In the genomic region with DNA sequence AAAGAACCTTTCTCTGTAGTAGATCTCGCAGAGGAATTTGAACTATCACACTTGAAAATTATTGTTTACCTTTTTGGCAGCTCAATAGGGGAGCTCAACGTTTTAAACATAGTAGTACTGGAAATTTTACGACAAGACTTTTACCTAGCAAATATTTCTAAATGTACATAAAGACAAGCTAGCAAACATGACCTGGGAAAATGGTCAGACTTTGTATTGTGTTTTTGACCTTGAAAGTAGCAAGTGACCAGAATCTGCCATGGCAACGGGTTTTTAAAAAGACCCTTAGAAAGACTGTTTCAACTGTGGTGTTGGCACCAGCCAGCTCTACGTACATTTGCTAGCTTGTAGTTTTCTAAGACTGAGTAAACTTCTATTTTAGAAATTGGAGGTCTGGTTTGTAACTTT, we compare ENCODE assay signal across 1 cellular context.
TF ChIP-seq lines count a peak whose summit lies in the region.

No MANE protein-coding gene starts in this region.

TF ChIP-seq in HepG2, 621 proteins besides CTCF, POLR2A, EP300 and RAD21 (continued from another document and continues in another):
- TF ChIP-seq, protein P1, sequence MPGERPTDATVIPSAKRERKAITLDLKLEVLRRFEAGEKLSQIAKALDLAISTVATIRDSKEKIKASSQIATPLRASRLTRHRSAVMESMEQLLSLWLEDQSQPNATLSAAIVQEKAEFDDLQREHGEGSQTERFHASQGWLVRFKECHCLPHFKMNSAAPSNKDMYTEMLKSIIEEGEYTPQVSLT (CRISPR knock-in tag; IDR thresholded peaks at IDR 0.05; ENCODE audit: borderline replicate concordance, low read depth): no peak
- TF ChIP-seq ZFP36L2 (CRISPR knock-in tag; IDR thresholded peaks at IDR 0.05) (no peak), EEA1 (CRISPR knock-in tag; IDR thresholded peaks at IDR 0.05; ENCODE audit: borderline replicate concordance) (no peak), RFXAP (CRISPR knock-in tag; IDR thresholded peaks at IDR 0.05; ENCODE audit: borderline replicate concordance) (peak; percentile 44; the same call in 1 of the 2 replicates), ZNF629 (CRISPR knock-in tag; conservative IDR thresholded peaks at IDR 0.05) (no peak), ZNF3 (CRISPR knock-in tag; IDR thresholded peaks at IDR 0.05) (no peak), ZNF430 (CRISPR knock-in tag; IDR thresholded peaks at IDR 0.05) (no peak), ARHGAP35 (CRISPR knock-in tag; IDR thresholded peaks at IDR 0.05; ENCODE audit: borderline replicate concordance) (no peak), ELF3 (CRISPR knock-in tag; IDR thresholded peaks at IDR 0.05) (peak; percentile 62; the same call in 1 of the 2 replicates), PHF20 (CRISPR knock-in tag; IDR thresholded peaks at IDR 0.05) (no peak), EED (CRISPR knock-in tag; IDR thresholded peaks at IDR 0.05) (no peak), ZNF775 (CRISPR knock-in tag; IDR thresholded peaks at IDR 0.05; ENCODE audit: borderline replicate concordance) (no peak), ZNF225 (CRISPR knock-in tag; IDR thresholded peaks at IDR 0.05) (no peak), ESRRA (CRISPR knock-in tag; IDR thresholded peaks at IDR 0.05; ENCODE audit: low read depth) (peak; percentile 37; the same call in 1 of the 2 replicates), SIN3B (IDR thresholded peaks at IDR 0.05; ENCODE audit: low read length) (no peak), XRCC5 (optimal IDR thresholded peaks at IDR 0.05; ENCODE audit: low read length) (no peak), YY1 (IDR thresholded peaks at IDR 0.05; ENCODE audit: insufficient read depth, insufficient replicate concordance, low read depth, low read length) (no peak), KAT7 (CRISPR knock-in tag; IDR thresholded peaks at IDR 0.05; ENCODE audit: borderline replicate concordance) (no peak), SRF (IDR thresholded peaks at IDR 0.05; ENCODE audit: low read depth, low read length) (no peak), MAFG (CRISPR knock-in tag; IDR thresholded peaks at IDR 0.05) (no peak), GLI4 (CRISPR knock-in tag; IDR thresholded peaks at IDR 0.05; ENCODE audit: borderline replicate concordance) (no peak), MBNL3 (CRISPR knock-in tag; conservative IDR thresholded peaks at IDR 0.05) (no peak), NONO (IDR thresholded peaks at IDR 0.05) (no peak), NONO (CRISPR knock-in tag; conservative IDR thresholded peaks at IDR 0.05) (peak; percentile 54; the same call in 1 of the 2 replicates), BCL6 (CRISPR knock-in tag; IDR thresholded peaks at IDR 0.05) (peak; percentile 99), RFX3 (CRISPR knock-in tag; IDR thresholded peaks at IDR 0.05) (peak; percentile 84), NR2F6 (IDR thresholded peaks at IDR 0.05) (peak; percentile 93), NR2F6 (CRISPR knock-in tag; IDR thresholded peaks at IDR 0.05) (peak; percentile 85), ZNF44 (CRISPR knock-in tag; IDR thresholded peaks at IDR 0.05) (no peak), ZSCAN25 (CRISPR knock-in tag; IDR thresholded peaks at IDR 0.05) (no peak)
- TF ChIP-seq, protein P2, sequence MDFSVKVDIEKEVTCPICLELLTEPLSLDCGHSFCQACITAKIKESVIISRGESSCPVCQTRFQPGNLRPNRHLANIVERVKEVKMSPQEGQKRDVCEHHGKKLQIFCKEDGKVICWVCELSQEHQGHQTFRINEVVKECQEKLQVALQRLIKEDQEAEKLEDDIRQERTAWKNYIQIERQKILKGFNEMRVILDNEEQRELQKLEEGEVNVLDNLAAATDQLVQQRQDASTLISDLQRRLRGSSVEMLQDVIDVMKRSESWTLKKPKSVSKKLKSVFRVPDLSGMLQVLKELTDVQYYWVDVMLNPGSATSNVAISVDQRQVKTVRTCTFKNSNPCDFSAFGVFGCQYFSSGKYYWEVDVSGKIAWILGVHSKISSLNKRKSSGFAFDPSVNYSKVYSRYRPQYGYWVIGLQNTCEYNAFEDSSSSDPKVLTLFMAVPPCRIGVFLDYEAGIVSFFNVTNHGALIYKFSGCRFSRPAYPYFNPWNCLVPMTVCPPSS (IDR thresholded peaks at IDR 0.05): no peak
- TF ChIP-seq, protein P3, sequence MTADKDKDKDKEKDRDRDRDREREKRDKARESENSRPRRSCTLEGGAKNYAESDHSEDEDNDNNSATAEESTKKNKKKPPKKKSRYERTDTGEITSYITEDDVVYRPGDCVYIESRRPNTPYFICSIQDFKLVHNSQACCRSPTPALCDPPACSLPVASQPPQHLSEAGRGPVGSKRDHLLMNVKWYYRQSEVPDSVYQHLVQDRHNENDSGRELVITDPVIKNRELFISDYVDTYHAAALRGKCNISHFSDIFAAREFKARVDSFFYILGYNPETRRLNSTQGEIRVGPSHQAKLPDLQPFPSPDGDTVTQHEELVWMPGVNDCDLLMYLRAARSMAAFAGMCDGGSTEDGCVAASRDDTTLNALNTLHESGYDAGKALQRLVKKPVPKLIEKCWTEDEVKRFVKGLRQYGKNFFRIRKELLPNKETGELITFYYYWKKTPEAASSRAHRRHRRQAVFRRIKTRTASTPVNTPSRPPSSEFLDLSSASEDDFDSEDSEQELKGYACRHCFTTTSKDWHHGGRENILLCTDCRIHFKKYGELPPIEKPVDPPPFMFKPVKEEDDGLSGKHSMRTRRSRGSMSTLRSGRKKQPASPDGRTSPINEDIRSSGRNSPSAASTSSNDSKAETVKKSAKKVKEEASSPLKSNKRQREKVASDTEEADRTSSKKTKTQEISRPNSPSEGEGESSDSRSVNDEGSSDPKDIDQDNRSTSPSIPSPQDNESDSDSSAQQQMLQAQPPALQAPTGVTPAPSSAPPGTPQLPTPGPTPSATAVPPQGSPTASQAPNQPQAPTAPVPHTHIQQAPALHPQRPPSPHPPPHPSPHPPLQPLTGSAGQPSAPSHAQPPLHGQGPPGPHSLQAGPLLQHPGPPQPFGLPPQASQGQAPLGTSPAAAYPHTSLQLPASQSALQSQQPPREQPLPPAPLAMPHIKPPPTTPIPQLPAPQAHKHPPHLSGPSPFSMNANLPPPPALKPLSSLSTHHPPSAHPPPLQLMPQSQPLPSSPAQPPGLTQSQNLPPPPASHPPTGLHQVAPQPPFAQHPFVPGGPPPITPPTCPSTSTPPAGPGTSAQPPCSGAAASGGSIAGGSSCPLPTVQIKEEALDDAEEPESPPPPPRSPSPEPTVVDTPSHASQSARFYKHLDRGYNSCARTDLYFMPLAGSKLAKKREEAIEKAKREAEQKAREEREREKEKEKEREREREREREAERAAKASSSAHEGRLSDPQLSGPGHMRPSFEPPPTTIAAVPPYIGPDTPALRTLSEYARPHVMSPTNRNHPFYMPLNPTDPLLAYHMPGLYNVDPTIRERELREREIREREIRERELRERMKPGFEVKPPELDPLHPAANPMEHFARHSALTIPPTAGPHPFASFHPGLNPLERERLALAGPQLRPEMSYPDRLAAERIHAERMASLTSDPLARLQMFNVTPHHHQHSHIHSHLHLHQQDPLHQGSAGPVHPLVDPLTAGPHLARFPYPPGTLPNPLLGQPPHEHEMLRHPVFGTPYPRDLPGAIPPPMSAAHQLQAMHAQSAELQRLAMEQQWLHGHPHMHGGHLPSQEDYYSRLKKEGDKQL (CRISPR knock-in tag; IDR thresholded peaks at IDR 0.05; ENCODE audit: low read depth): peak; percentile 84
- TF ChIP-seq, protein P4, sequence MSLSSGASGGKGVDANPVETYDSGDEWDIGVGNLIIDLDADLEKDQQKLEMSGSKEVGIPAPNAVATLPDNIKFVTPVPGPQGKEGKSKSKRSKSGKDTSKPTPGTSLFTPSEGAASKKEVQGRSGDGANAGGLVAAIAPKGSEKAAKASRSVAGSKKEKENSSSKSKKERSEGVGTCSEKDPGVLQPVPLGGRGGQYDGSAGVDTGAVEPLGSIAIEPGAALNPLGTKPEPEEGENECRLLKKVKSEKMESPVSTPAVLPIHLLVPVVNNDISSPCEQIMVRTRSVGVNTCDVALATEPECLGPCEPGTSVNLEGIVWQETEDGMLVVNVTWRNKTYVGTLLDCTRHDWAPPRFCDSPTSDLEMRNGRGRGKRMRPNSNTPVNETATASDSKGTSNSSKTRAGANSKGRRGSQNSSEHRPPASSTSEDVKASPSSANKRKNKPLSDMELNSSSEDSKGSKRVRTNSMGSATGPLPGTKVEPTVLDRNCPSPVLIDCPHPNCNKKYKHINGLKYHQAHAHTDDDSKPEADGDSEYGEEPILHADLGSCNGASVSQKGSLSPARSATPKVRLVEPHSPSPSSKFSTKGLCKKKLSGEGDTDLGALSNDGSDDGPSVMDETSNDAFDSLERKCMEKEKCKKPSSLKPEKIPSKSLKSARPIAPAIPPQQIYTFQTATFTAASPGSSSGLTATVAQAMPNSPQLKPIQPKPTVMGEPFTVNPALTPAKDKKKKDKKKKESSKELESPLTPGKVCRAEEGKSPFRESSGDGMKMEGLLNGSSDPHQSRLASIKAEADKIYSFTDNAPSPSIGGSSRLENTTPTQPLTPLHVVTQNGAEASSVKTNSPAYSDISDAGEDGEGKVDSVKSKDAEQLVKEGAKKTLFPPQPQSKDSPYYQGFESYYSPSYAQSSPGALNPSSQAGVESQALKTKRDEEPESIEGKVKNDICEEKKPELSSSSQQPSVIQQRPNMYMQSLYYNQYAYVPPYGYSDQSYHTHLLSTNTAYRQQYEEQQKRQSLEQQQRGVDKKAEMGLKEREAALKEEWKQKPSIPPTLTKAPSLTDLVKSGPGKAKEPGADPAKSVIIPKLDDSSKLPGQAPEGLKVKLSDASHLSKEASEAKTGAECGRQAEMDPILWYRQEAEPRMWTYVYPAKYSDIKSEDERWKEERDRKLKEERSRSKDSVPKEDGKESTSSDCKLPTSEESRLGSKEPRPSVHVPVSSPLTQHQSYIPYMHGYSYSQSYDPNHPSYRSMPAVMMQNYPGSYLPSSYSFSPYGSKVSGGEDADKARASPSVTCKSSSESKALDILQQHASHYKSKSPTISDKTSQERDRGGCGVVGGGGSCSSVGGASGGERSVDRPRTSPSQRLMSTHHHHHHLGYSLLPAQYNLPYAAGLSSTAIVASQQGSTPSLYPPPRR (CRISPR knock-in tag; IDR thresholded peaks at IDR 0.05; ENCODE audit: borderline replicate concordance): peak; percentile 94
- TF ChIP-seq, protein P5, sequence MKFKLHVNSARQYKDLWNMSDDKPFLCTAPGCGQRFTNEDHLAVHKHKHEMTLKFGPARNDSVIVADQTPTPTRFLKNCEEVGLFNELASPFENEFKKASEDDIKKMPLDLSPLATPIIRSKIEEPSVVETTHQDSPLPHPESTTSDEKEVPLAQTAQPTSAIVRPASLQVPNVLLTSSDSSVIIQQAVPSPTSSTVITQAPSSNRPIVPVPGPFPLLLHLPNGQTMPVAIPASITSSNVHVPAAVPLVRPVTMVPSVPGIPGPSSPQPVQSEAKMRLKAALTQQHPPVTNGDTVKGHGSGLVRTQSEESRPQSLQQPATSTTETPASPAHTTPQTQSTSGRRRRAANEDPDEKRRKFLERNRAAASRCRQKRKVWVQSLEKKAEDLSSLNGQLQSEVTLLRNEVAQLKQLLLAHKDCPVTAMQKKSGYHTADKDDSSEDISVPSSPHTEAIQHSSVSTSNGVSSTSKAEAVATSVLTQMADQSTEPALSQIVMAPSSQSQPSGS (CRISPR knock-in tag; IDR thresholded peaks at IDR 0.05): 0 out of 2 replicates have a peak, but pooled peaks have one; percentile 53
- TF ChIP-seq, protein P6, sequence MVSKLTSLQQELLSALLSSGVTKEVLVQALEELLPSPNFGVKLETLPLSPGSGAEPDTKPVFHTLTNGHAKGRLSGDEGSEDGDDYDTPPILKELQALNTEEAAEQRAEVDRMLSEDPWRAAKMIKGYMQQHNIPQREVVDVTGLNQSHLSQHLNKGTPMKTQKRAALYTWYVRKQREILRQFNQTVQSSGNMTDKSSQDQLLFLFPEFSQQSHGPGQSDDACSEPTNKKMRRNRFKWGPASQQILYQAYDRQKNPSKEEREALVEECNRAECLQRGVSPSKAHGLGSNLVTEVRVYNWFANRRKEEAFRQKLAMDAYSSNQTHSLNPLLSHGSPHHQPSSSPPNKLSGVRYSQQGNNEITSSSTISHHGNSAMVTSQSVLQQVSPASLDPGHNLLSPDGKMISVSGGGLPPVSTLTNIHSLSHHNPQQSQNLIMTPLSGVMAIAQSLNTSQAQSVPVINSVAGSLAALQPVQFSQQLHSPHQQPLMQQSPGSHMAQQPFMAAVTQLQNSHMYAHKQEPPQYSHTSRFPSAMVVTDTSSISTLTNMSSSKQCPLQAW (CRISPR knock-in tag; IDR thresholded peaks at IDR 0.05): no peak
- TF ChIP-seq, protein P7, sequence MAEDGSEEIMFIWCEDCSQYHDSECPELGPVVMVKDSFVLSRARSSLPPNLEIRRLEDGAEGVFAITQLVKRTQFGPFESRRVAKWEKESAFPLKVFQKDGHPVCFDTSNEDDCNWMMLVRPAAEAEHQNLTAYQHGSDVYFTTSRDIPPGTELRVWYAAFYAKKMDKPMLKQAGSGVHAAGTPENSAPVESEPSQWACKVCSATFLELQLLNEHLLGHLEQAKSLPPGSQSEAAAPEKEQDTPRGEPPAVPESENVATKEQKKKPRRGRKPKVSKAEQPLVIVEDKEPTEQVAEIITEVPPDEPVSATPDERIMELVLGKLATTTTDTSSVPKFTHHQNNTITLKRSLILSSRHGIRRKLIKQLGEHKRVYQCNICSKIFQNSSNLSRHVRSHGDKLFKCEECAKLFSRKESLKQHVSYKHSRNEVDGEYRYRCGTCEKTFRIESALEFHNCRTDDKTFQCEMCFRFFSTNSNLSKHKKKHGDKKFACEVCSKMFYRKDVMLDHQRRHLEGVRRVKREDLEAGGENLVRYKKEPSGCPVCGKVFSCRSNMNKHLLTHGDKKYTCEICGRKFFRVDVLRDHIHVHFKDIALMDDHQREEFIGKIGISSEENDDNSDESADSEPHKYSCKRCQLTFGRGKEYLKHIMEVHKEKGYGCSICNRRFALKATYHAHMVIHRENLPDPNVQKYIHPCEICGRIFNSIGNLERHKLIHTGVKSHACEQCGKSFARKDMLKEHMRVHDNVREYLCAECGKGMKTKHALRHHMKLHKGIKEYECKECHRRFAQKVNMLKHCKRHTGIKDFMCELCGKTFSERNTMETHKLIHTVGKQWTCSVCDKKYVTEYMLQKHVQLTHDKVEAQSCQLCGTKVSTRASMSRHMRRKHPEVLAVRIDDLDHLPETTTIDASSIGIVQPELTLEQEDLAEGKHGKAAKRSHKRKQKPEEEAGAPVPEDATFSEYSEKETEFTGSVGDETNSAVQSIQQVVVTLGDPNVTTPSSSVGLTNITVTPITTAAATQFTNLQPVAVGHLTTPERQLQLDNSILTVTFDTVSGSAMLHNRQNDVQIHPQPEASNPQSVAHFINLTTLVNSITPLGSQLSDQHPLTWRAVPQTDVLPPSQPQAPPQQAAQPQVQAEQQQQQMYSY (CRISPR knock-in tag; IDR thresholded peaks at IDR 0.05): no peak
- TF ChIP-seq, protein P8, sequence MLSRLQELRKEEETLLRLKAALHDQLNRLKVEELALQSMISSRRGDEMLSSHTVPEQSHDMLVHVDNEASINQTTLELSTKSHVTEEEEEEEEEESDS (CRISPR knock-in tag; IDR thresholded peaks at IDR 0.05; ENCODE audit: borderline replicate concordance): no peak; the same call in 1 of the 2 replicates
